ENCODE assay signal across 9 cellular contexts in genomic region chr14:69693823-69694729, GRCh38.
A peak's percentile ranks its signal among the peaks of the same experiment; 100 is the strongest.
DNase-seq lines count a peak whose midpoint lies in the region; ATAC-seq and TF ChIP-seq lines count a peak whose summit lies in the region.
"Had no signal": no experiment of that assay in that cellular context is flagged by ENCODE, and none has a peak within 500 bp of the region (broad histone marks: within the 10 kb centered on the region; RNA-seq: fewer than 3 reads in every experiment).

No MANE protein-coding gene starts in this region.

- H3K36me3 Mint-ChIP-seq in activated T-cell treated with anti-CD3 and anti-CD28 coated beads, Interleukin-2, amount 50 U/mL, for 72 hours (ENCODE audit: insufficient read depth in 2 of 2): peaks cover 6 to 9% of the 10 kb centered on the region in 2 donors
- peaks cover 0 to 6% (median 5%) of the 10 kb centered on the region in 3 donors for H3K36me3 Mint-ChIP-seq in immature natural killer cell
- H3K36me3 Mint-ChIP-seq in activated T-cell treated with anti-CD3 and anti-CD28 coated beads, Interleukin-2, amount 50 U/mL, for 4 hours (ENCODE audit: insufficient read depth): peaks cover 34% of the 10 kb centered on the region

- H3K27ac Mint-ChIP-seq in activated T-cell treated with anti-CD3 and anti-CD28 coated beads, Interleukin-2, amount 50 U/mL, for 72 hours: peak overlapping the region; percentile 14
- H3K27ac Mint-ChIP-seq in immature natural killer cell: peak overlapping the region; percentile 38 to 88 (median 66)

- intact Hi-C loops in thyroid gland (cut with DNase I): no loop called here

- peak in 1 of 2 donors; percentile 31 for TF ChIP-seq POLR2A in thyroid gland (IDR thresholded peaks at IDR 0.05)

- no peak for ATAC-seq in activated T-cell treated with anti-CD3 and anti-CD28 coated beads, Interleukin-2, amount 50 U/mL, for 72 hours (replicated peaks in 1 of 2)
- no peak for ATAC-seq in GM21381 (IDR thresholded peaks at IDR 0.05; ENCODE audit: unreplicated experiment)
- ATAC-seq in activated T-cell treated with anti-CD3 and anti-CD28 coated beads, Interleukin-2, amount 50 U/mL, for 4 hours: no peak

- peaks cover 30% of the 10 kb centered on the region for H3K4me1 ChIP-seq in SJCRH30
- peaks cover 63 to 87% of the 10 kb centered on the region in 2 donors for H3K4me1 ChIP-seq in thyroid gland
- H3K4me1 ChIP-seq: SJSA1 had no signal

- TF ChIP-seq CTCF in thyroid gland (IDR thresholded peaks at IDR 0.05): no peak

- H3K4me1 Mint-ChIP-seq in activated T-cell treated with anti-CD3 and anti-CD28 coated beads, Interleukin-2, amount 50 U/mL, for 72 hours (ENCODE audit: low read depth): peaks cover 78% of the 10 kb centered on the region
- H3K4me1 Mint-ChIP-seq in immature natural killer cell: peaks cover 89 to 93% of the 10 kb centered on the region in 2 donors
- peaks cover 73% of the 10 kb centered on the region for H3K4me1 Mint-ChIP-seq in activated T-cell treated with anti-CD3 and anti-CD28 coated beads, Interleukin-2, amount 50 U/mL, for 4 hours (ENCODE audit: low read depth)

- H3K4me3 ChIP-seq in SJCRH30: no peak overlapping the region
- H3K4me3 ChIP-seq in thyroid gland (replicated peaks in 1 of 3): no peak overlapping the region
- H3K4me3 ChIP-seq: SJSA1 had no signal

- 55 to 57% methylated on average over 4 of the region's 4 CpGs for WGBS in thyroid gland, 2 donors

- DNase-seq in activated T-cell treated with anti-CD3 and anti-CD28 coated beads, Interleukin-2, amount 50 U/mL, for 72 hours: no peak
- DNase-seq in activated T-cell treated with anti-CD3 and anti-CD28 coated beads for 4 hours (no peak), SJCRH30 (peak in 1 of 2 experiments; percentile 52), immature natural killer cell (no peak), thyroid gland (peak; percentile 85 to 87), kidney glomerular epithelial cell (lab: John Stamatoyannopoulos, UW) (no peak)
- DNase-seq in activated T-cell treated with anti-CD3 and anti-CD28 coated beads, Interleukin-2, amount 50 U/mL, for 4 hours: no peak

- H3K4me3 Mint-ChIP-seq in activated T-cell treated with anti-CD3 and anti-CD28 coated beads, Interleukin-2, amount 50 U/mL, for 72 hours: peak overlapping the region; percentile 4 to 13
- peak overlapping the region in 2 of 5 donors; percentile 1 to 34 for H3K4me3 Mint-ChIP-seq in immature natural killer cell
- H3K4me3 Mint-ChIP-seq in activated T-cell treated with anti-CD3 and anti-CD28 coated beads, Interleukin-2, amount 50 U/mL, for 4 hours: no peak overlapping the region

- H3K36me3 ChIP-seq in SJCRH30 (no peaks in the 10 kb centered on the region), thyroid gland (no peaks in the 10 kb centered on the region)
- H3K36me3 ChIP-seq: SJSA1 had no signal

- H3K9me3 ChIP-seq in SJCRH30 (replicated peaks): no peaks in the 10 kb centered on the region
- no peaks in the 10 kb centered on the region for H3K9me3 ChIP-seq in thyroid gland
- H3K9me3 ChIP-seq: SJSA1 had no signal

- H3K27ac ChIP-seq in SJCRH30 (peak overlapping the region; percentile 65), thyroid gland (peak overlapping the region; percentile 91 to 96 (median 91))
- H3K27ac ChIP-seq: SJSA1 had no signal

- no peaks in the 10 kb centered on the region for H3K9me3 Mint-ChIP-seq in activated T-cell treated with anti-CD3 and anti-CD28 coated beads, Interleukin-2, amount 50 U/mL, for 72 hours
- H3K9me3 Mint-ChIP-seq in immature natural killer cell: no peaks in the 10 kb centered on the region
- no peaks in the 10 kb centered on the region for H3K9me3 Mint-ChIP-seq in activated T-cell treated with anti-CD3 and anti-CD28 coated beads, Interleukin-2, amount 50 U/mL, for 4 hours

- H3K27me3 Mint-ChIP-seq in activated T-cell treated with anti-CD3 and anti-CD28 coated beads, Interleukin-2, amount 50 U/mL, for 72 hours (ENCODE audit: low read depth): no peaks in the 10 kb centered on the region
- peaks cover 0 to 4% (median 3%) of the 10 kb centered on the region in 3 donors for H3K27me3 Mint-ChIP-seq in immature natural killer cell (ENCODE audit: low read depth in 3 of 3)
- H3K27me3 Mint-ChIP-seq in activated T-cell treated with anti-CD3 and anti-CD28 coated beads, Interleukin-2, amount 50 U/mL, for 4 hours (ENCODE audit: low read depth): no peaks in the 10 kb centered on the region

- H3K27me3 ChIP-seq in SJCRH30: no peaks in the 10 kb centered on the region
- H3K27me3 ChIP-seq in thyroid gland: no peaks in the 10 kb centered on the region
- H3K27me3 ChIP-seq: SJSA1 had no signal

Comparison
In these comparisons a context has a peak if more than half of its experiments do, and no peak if none do; other contexts are left out.
1. DNase-seq: peak in thyroid gland (2 of 2); none in activated T-cell treated with anti-CD3 and anti-CD28 coated beads, Interleukin-2, amount 50 U/mL, for 72 hours (0 of 2), activated T-cell treated with anti-CD3 and anti-CD28 coated beads for 4 hours (single experiment), immature natural killer cell (0 of 3), kidney glomerular epithelial cell (single experiment) and activated T-cell treated with anti-CD3 and anti-CD28 coated beads, Interleukin-2, amount 50 U/mL, for 4 hours (single experiment).